9 cellular contexts compared by ENCODE assay signal in genomic region chr15:99502182-99502581, GRCh38.
DNase-seq lines count a peak whose midpoint lies in the region; ATAC-seq and TF ChIP-seq lines count a peak whose summit lies in the region.
"Had no signal": no experiment of that assay in that cellular context is flagged by ENCODE, and none has a peak within 500 bp of the region (broad histone marks: within the 10 kb centered on the region; RNA-seq: fewer than 3 reads in every experiment).

No MANE protein-coding gene starts in this region.

- H3K4me3 ChIP-seq in mucosa of descending colon, result no peak overlapping the region
- H3K4me3 ChIP-seq: GM23338 had no signal

- H3K4me1 ChIP-seq in mucosa of descending colon (ENCODE audit: low read depth), result peaks cover 2% of the 10 kb centered on the region

- no peaks in the 10 kb centered on the region for H3K36me3 ChIP-seq in mucosa of descending colon (ENCODE audit: low read depth)

- ATAC-seq in GM18520 (IDR thresholded peaks at IDR 0.05; ENCODE audit: unreplicated experiment) (peak; percentile 71), GM21381 (IDR thresholded peaks at IDR 0.05; ENCODE audit: unreplicated experiment) (peak; percentile 51), HG03354 (IDR thresholded peaks at IDR 0.05; ENCODE audit: poor library complexity, severe bottlenecking, unreplicated experiment) (peak; percentile 56), mucosa of descending colon (peak; percentile 48), GM19324 (IDR thresholded peaks at IDR 0.05; ENCODE audit: low FRiP score, unreplicated experiment) (no peak), left ventricle myocardium superior (no peak)
- ATAC-seq: GM23338 had no signal

- intact Hi-C loops in mucosa of descending colon (cut with DNase I, micrococcal nuclease) (no loop called here), left ventricle myocardium superior (cut with micrococcal nuclease) (no loop called here)

- TF ChIP-seq CTCF in mucosa of descending colon (IDR thresholded peaks at IDR 0.05), result no peak

- no peaks in the 10 kb centered on the region for H3K9me3 ChIP-seq in mucosa of descending colon

- no peak for DNase-seq in mucosa of descending colon
- no peak for DNase-seq in D341Med (ENCODE audit: low spot score)
- DNase-seq in left ventricle myocardium superior, result no peak
- DNase-seq: NCI-H69 had no signal

Comparison
In these comparisons a context has a peak if more than half of its experiments do, and no peak if none do; other contexts are left out.
1. ATAC-seq: peak in GM18520 (single experiment), GM21381 (single experiment), HG03354 (single experiment) and mucosa of descending colon (single experiment); none in GM19324 (single experiment) and left ventricle myocardium superior (single experiment).